ENCODE assay signal across 20 cellular contexts in genomic region chr7:133486-133885, GRCh38. TPM values are rescaled to one million over a fixed set of nuclear protein-coding genes. Genes with fewer than 3 reads are reported as not detected.
"Had no signal": no experiment of that assay in that cellular context is flagged by ENCODE, and none has a peak within 500 bp of the region (broad histone marks: within the 10 kb centered on the region; RNA-seq: fewer than 3 reads in every experiment).

No MANE protein-coding gene starts in this region.

- H3K36me3 Mint-ChIP-seq: activated naive CD4-positive, alpha-beta T cell treated with anti-CD3 and anti-CD28 coated beads, Interleukin-2, amount 50 U/mL, for 72 hours; memory B cell; naive B cell had no signal

- H3K9me3 ChIP-seq: body of pancreas, mucosa of descending colon, prostate gland, right atrium auricular region, tibial nerve, uterus had no signal

- H3K4me3 ChIP-seq: body of pancreas, dorsolateral prefrontal cortex, mucosa of descending colon, prostate gland, right atrium auricular region, tibial nerve, uterus had no signal

- H3K9me3 Mint-ChIP-seq: activated naive CD4-positive, alpha-beta T cell treated with anti-CD3 and anti-CD28 coated beads, Interleukin-2, amount 50 U/mL, for 72 hours; activated T-cell treated with anti-CD3 and anti-CD28 coated beads, Interleukin-2, amount 50 U/mL, for 72 hours; memory B cell; naive B cell; neural crest cell had no signal

- H3K27ac ChIP-seq: body of pancreas, dorsolateral prefrontal cortex, prostate gland, right atrium auricular region, tibial nerve, uterus had no signal

- H3K4me1 ChIP-seq: body of pancreas, prostate gland, uterus had no signal

- H3K27me3 ChIP-seq: body of pancreas, dorsolateral prefrontal cortex, right atrium auricular region, tibial nerve, uterus had no signal

- DNase-seq: activated CD4-positive, alpha-beta T cell treated with anti-CD3 and anti-CD28 coated beads, Interleukin-2, amount 50 U/mL, for 1 hour; activated T-cell treated with anti-CD3 and anti-CD28 coated beads, Interleukin-2, amount 50 U/mL, for 72 hours; amniotic stem cell; body of pancreas; dorsolateral prefrontal cortex; kidney glomerular epithelial cell; mucosa of descending colon; naive B cell; stimulated activated CD4-positive, alpha-beta T cell treated with anti-CD3 and anti-CD28 coated beads, Interleukin-2, amount 100 ng/mL, for 24 hours; stimulated activated naive CD8-positive, alpha-beta T cell treated with anti-CD3 and anti-CD28 coated beads, Interleukin-15, Interleukin-2, amounts not matched to agents 100 U/mL and 50 U/mL, for 24 hours; substantia nigra; T1000; uterus had no signal

- H3K4me3 Mint-ChIP-seq: activated T-cell treated with anti-CD3 and anti-CD28 coated beads, Interleukin-2, amount 50 U/mL, for 72 hours; memory B cell; naive B cell; neural crest cell had no signal

- H3K36me3 ChIP-seq: prostate gland, right atrium auricular region, tibial nerve, uterus had no signal

- H3K4me1 Mint-ChIP-seq: memory B cell had no signal

- H3K27ac Mint-ChIP-seq: activated naive CD4-positive, alpha-beta T cell treated with anti-CD3 and anti-CD28 coated beads, Interleukin-2, amount 50 U/mL, for 72 hours; activated T-cell treated with anti-CD3 and anti-CD28 coated beads, Interleukin-2, amount 50 U/mL, for 72 hours; memory B cell; naive B cell had no signal

RNA-seq across cellular contexts. Expression of gene FAM20C, which starts 58.9 kb away (rescaled TPM):
- total RNA-seq: T-helper 1 cell treated with Interleukin-12 subunit alpha and Interleukin-12 subunit beta and Interleukin-4 antibody, amounts not matched to agents 30 ng/mL and 1 ng/mL, for 36 hours had no signal
